ENCODE assay signal across 24 cellular contexts in the genomic region with DNA sequence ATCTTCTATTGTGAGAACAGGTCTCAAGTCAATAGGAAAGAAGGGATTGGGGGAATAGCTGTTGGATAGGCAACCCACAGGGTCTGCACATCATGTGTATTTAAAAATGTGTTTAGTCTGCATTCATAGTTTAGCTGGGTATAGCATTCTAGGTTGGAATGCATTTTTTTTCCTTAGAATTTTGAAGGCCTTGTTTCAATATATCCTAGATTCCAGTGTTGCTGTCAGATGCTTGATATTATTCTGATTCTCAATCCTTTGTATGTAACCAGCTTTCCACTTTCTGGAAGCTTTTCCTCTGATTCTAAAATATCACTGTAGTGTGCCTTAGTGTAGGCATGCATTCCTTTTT.
"Had no signal": no experiment of that assay in that cellular context is flagged by ENCODE, and none has a peak within 500 bp of the region (broad histone marks: within the 10 kb centered on the region; RNA-seq: fewer than 3 reads in every experiment).

No MANE protein-coding gene starts in this region.

- H3K27ac ChIP-seq: HL-60 had no signal

- H3K9me3 ChIP-seq: SK-N-SH had no signal

- ATAC-seq: T-cell had no signal

- FAIRE-seq: HTR-8/SVneo, RCC 7860 had no signal

- H3K4me2 ChIP-seq: SK-N-SH had no signal

- DNase-seq: KBM-7, MV-4-11, NCI-H1048, NCI-H1105, NCI-H1417, NCI-H1436 treated with DMSO at 0.1 percent for 48 hours, NCI-H1694, NCI-H1930, NCI-H2081, NCI-H2107, NCI-H2227 treated with DMSO at 0.1 percent for 48 hours, NCI-H446, NCI-H510A, NCI-H524 treated with DMSO at 0.1 percent for 48 hours, NCI-H69, NCI-H774, RPMI8226, SHP77, SK-N-SH, SW 1271, T-cell had no signal

- H3K9ac ChIP-seq: SK-N-SH had no signal
